Comparison of ENCODE assay signal across 32 cellular contexts in genomic region chr22:21661991-21662390, GRCh38.
"Had no signal": no experiment of that assay in that cellular context is flagged by ENCODE, and none has a peak within 500 bp of the region (broad histone marks: within the 10 kb centered on the region; RNA-seq: fewer than 3 reads in every experiment).

No MANE protein-coding gene starts in this region.

- H3K36me3 ChIP-seq: adrenal gland, esophagus squamous epithelium, gastroesophageal sphincter, heart right ventricle had no signal

- H3K9me3 Mint-ChIP-seq: activated CD4-positive, alpha-beta memory T cell treated with anti-CD3 and anti-CD28 coated beads for 36 hours; activated CD4-positive, alpha-beta T cell treated with anti-CD3 and anti-CD28 coated beads, Interleukin-2, amount 10 ng/mL, durations not matched to agents 24 days and 14 days; activated naive CD4-positive, alpha-beta T cell treated with anti-CD3 and anti-CD28 coated beads for 36 hours; activated naive CD4-positive, alpha-beta T cell treated with anti-CD3 and anti-CD28 coated beads, Interleukin-2, amount 50 U/mL, for 24 hours; activated naive CD8-positive, alpha-beta T cell treated with anti-CD3 and anti-CD28 coated beads for 36 hours; activated naive CD8-positive, alpha-beta T cell treated with anti-CD3 and anti-CD28 coated beads, Interleukin-2, amount 50 U/mL, for 24 hours; activated T-helper 1 cell treated with anti-CD3 and anti-CD28 coated beads, Interleukin-12 subunit alpha, Interleukin-12 subunit beta, Interleukin-2, Interleukin-4 antibody, amounts not matched to agents 30 ng/mL and 10 ng/mL and 1 ng/mL, durations not matched to agents 14 hours and 24 hours and 36 hours; activated T-helper 2 cell treated with anti-CD3 and anti-CD28 coated beads, Interferon-gamma antibody, Interleukin-2, Interleukin-4, amounts not matched to agents 10 μg/mL and 5 μg/mL and 100 μg/mL, durations not matched to agents 14 hours and 24 hours and 36 hours had no signal

- H3K27ac ChIP-seq: adrenal gland, body of pancreas, epithelial cell of prostate, esophagus squamous epithelium, gastroesophageal sphincter, heart right ventricle, hepatocyte had no signal

- H2AFZ ChIP-seq: hepatocyte had no signal

- H3K27me3 Mint-ChIP-seq: activated CD4-positive, alpha-beta memory T cell treated with anti-CD3 and anti-CD28 coated beads for 36 hours; activated CD4-positive, alpha-beta T cell treated with anti-CD3 and anti-CD28 coated beads for 36 hours; activated CD4-positive, alpha-beta T cell treated with anti-CD3 and anti-CD28 coated beads, Interleukin-2, amount 10 ng/mL, durations not matched to agents 24 days and 14 days; activated CD8-positive, alpha-beta memory T cell treated with anti-CD3 and anti-CD28 coated beads, Interleukin-2, amount 10 ng/mL, durations not matched to agents 7 days and 5 days; activated naive CD4-positive, alpha-beta T cell treated with anti-CD3 and anti-CD28 coated beads, Interleukin-2, amount 50 U/mL, for 24 hours; activated naive CD8-positive, alpha-beta T cell treated with anti-CD3 and anti-CD28 coated beads for 36 hours; activated naive CD8-positive, alpha-beta T cell treated with anti-CD3 and anti-CD28 coated beads, Interleukin-2, amount 50 U/mL, for 24 hours had no signal

- H3K4me3 ChIP-seq: adrenal gland, body of pancreas, esophagus squamous epithelium, gastroesophageal sphincter, heart right ventricle, hepatocyte had no signal

- H3K27me3 ChIP-seq: adrenal gland, body of pancreas, hepatocyte had no signal

- DNase-seq: activated CD4-positive, alpha-beta memory T cell treated with anti-CD3 and anti-CD28 coated beads for 36 hours; activated CD4-positive, alpha-beta T cell treated with anti-CD3 and anti-CD28 coated beads for 36 hours; activated CD4-positive, alpha-beta T cell treated with anti-CD3 and anti-CD28 coated beads, Interleukin-2, amount 10 ng/mL, durations not matched to agents 24 days and 14 days; activated CD4-positive, CD25-positive, alpha-beta regulatory T cell; activated CD4-positive, CD25-positive, alpha-beta regulatory T cell treated with anti-CD3 and anti-CD28 coated beads, Interleukin-2, amount 50 U/mL, for 72 hours; activated CD8-positive, alpha-beta memory T cell treated with anti-CD3 and anti-CD28 coated beads, Interleukin-2, amount 10 ng/mL, durations not matched to agents 7 days and 5 days; activated CD8-positive, alpha-beta memory T cell treated with anti-CD3 and anti-CD28 coated beads, Interleukin-2, amount 50 U/mL, for 4 hours; activated CD8-positive, alpha-beta T cell treated with anti-CD3 and anti-CD28 coated beads, Interleukin-2, amount 10 ng/mL, durations not matched to agents 7 days and 5 days; activated effector memory CD4-positive, alpha-beta T cell treated with anti-CD3 and anti-CD28 coated beads, Interleukin-2, amount 50 U/mL, for 16 hours; activated naive CD4-positive, alpha-beta T cell treated with anti-CD3 and anti-CD28 coated beads for 36 hours; activated naive CD8-positive, alpha-beta T cell treated with anti-CD3 and anti-CD28 coated beads for 36 hours; activated naive CD8-positive, alpha-beta T cell treated with anti-CD3 and anti-CD28 coated beads, Interleukin-2, amount 50 U/mL, for 24 hours; activated T-cell treated with anti-CD3 and anti-CD28 coated beads, Interleukin-2, amount 50 U/mL, for 1 hour; activated T-cell treated with anti-CD3 and anti-CD28 coated beads, Interleukin-2, amount 50 U/mL, for 48 hours; adrenal gland; amygdala; aorta; body of pancreas; caudate nucleus; effector CD8-positive, alpha-beta T cell; esophagus squamous epithelium; foreskin melanocyte; heart right ventricle had no signal

- ATAC-seq: activated CD4-positive, alpha-beta T cell treated with anti-CD3 and anti-CD28 coated beads for 36 hours; activated CD8-positive, alpha-beta memory T cell treated with anti-CD3 and anti-CD28 coated beads, Interleukin-2, amount 10 ng/mL, durations not matched to agents 7 days and 5 days; activated CD8-positive, alpha-beta T cell treated with anti-CD3 and anti-CD28 coated beads, Interleukin-2, amount 10 ng/mL, durations not matched to agents 7 days and 5 days; activated naive CD8-positive, alpha-beta T cell treated with anti-CD3 and anti-CD28 coated beads, Interleukin-2, amount 50 U/mL, for 24 hours; body of pancreas; gastroesophageal sphincter; heart right ventricle had no signal

- FAIRE-seq: colon, endometrium, endothelial cell of umbilical vein had no signal

- H3K36me3 Mint-ChIP-seq: activated CD4-positive, alpha-beta memory T cell treated with anti-CD3 and anti-CD28 coated beads for 36 hours; activated CD8-positive, alpha-beta memory T cell treated with anti-CD3 and anti-CD28 coated beads, Interleukin-2, amount 10 ng/mL, durations not matched to agents 7 days and 5 days; activated naive CD4-positive, alpha-beta T cell treated with anti-CD3 and anti-CD28 coated beads, Interleukin-2, amount 50 U/mL, for 24 hours had no signal

- H3K4me3 Mint-ChIP-seq: activated CD4-positive, alpha-beta memory T cell treated with anti-CD3 and anti-CD28 coated beads for 36 hours; activated CD4-positive, alpha-beta T cell treated with anti-CD3 and anti-CD28 coated beads for 36 hours; activated CD4-positive, alpha-beta T cell treated with anti-CD3 and anti-CD28 coated beads, Interleukin-2, amount 10 ng/mL, durations not matched to agents 24 days and 14 days; activated CD8-positive, alpha-beta memory T cell treated with anti-CD3 and anti-CD28 coated beads, Interleukin-2, amount 10 ng/mL, durations not matched to agents 7 days and 5 days; activated CD8-positive, alpha-beta T cell treated with anti-CD3 and anti-CD28 coated beads, Interleukin-2, amount 10 ng/mL, durations not matched to agents 7 days and 5 days; activated naive CD4-positive, alpha-beta T cell treated with anti-CD3 and anti-CD28 coated beads for 36 hours; activated naive CD4-positive, alpha-beta T cell treated with anti-CD3 and anti-CD28 coated beads, Interleukin-2, amount 50 U/mL, for 24 hours; activated naive CD8-positive, alpha-beta T cell treated with anti-CD3 and anti-CD28 coated beads for 36 hours; activated naive CD8-positive, alpha-beta T cell treated with anti-CD3 and anti-CD28 coated beads, Interleukin-2, amount 50 U/mL, for 24 hours; activated T-helper 1 cell treated with anti-CD3 and anti-CD28 coated beads, Interleukin-12 subunit alpha, Interleukin-12 subunit beta, Interleukin-2, Interleukin-4 antibody, amounts not matched to agents 30 ng/mL and 10 ng/mL and 1 ng/mL, durations not matched to agents 14 hours and 24 hours and 36 hours had no signal

- H3K27ac Mint-ChIP-seq: activated CD4-positive, alpha-beta memory T cell treated with anti-CD3 and anti-CD28 coated beads for 36 hours; activated CD4-positive, alpha-beta T cell treated with anti-CD3 and anti-CD28 coated beads for 36 hours; activated CD4-positive, alpha-beta T cell treated with anti-CD3 and anti-CD28 coated beads, Interleukin-2, amount 10 ng/mL, durations not matched to agents 24 days and 14 days; activated CD8-positive, alpha-beta memory T cell treated with anti-CD3 and anti-CD28 coated beads, Interleukin-2, amount 10 ng/mL, durations not matched to agents 7 days and 5 days; activated CD8-positive, alpha-beta T cell treated with anti-CD3 and anti-CD28 coated beads, Interleukin-2, amount 10 ng/mL, durations not matched to agents 7 days and 5 days; activated naive CD4-positive, alpha-beta T cell treated with anti-CD3 and anti-CD28 coated beads for 36 hours; activated naive CD4-positive, alpha-beta T cell treated with anti-CD3 and anti-CD28 coated beads, Interleukin-2, amount 50 U/mL, for 24 hours; activated naive CD8-positive, alpha-beta T cell treated with anti-CD3 and anti-CD28 coated beads for 36 hours; activated naive CD8-positive, alpha-beta T cell treated with anti-CD3 and anti-CD28 coated beads, Interleukin-2, amount 50 U/mL, for 24 hours; activated T-helper 1 cell treated with anti-CD3 and anti-CD28 coated beads, Interleukin-12 subunit alpha, Interleukin-12 subunit beta, Interleukin-2, Interleukin-4 antibody, amounts not matched to agents 30 ng/mL and 10 ng/mL and 1 ng/mL, durations not matched to agents 14 hours and 24 hours and 36 hours; activated T-helper 2 cell treated with anti-CD3 and anti-CD28 coated beads, Interferon-gamma antibody, Interleukin-2, Interleukin-4, amounts not matched to agents 10 μg/mL and 5 μg/mL and 100 μg/mL, durations not matched to agents 14 hours and 24 hours and 36 hours had no signal

- H3K9me3 ChIP-seq: adrenal gland, body of pancreas, esophagus squamous epithelium, gastroesophageal sphincter, heart right ventricle had no signal

- H3K4me2 ChIP-seq: hepatocyte had no signal
